In the genomic region with DNA sequence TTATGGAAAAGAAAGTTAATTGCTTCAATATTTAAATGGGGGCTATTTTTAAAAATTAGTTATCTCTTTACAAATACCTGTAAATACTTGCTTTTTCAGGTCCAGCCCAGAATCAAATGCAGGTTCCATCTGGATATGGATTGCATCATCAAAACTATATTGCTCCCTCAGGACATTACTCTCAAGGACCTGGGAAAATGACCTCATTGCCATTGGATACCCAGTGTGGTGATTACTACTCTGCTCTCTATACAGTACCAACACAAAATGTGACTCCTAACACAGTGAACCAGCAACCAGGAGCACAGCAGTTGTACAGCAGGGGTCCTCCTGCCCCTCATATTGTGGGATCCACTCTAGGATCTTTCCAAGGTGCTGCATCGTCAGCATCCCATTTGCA, we compare ENCODE assay signal across 1 cellular context.
TF ChIP-seq lines count a peak whose summit lies in the region.

No MANE protein-coding gene starts in this region.

TF ChIP-seq in HepG2, 621 proteins besides CTCF, POLR2A, EP300 and RAD21:
- TF ChIP-seq CEBPB (IDR thresholded peaks at IDR 0.05; ENCODE audit: borderline replicate concordance, low read depth, low read length) (peak; percentile 38; the same call in 1 of the 2 replicates), ZNF749 (CRISPR knock-in tag; IDR thresholded peaks at IDR 0.05; ENCODE audit: borderline replicate concordance) (no peak), ATF7 (IDR thresholded peaks at IDR 0.05) (peak; percentile 72), ATF7 (CRISPR knock-in tag; IDR thresholded peaks at IDR 0.05) (no peak)
